ENCODE assay signal across 17 cellular contexts in genomic region chr12:29559194-29559593, GRCh38.
DNase-seq lines count a peak whose midpoint lies in the region; ATAC-seq and TF ChIP-seq lines count a peak whose summit lies in the region.
"Had no signal": no experiment of that assay in that cellular context is flagged by ENCODE, and none has a peak within 500 bp of the region (broad histone marks: within the 10 kb centered on the region; RNA-seq: fewer than 3 reads in every experiment).

No MANE protein-coding gene starts in this region.

- no peak overlapping the region for H4K91ac ChIP-seq in trophoblast cell (ENCODE audit: low read depth, low read length)

- no peak for DNase-seq in right atrium auricular region (ENCODE audit: low spot score)
- no peak for DNase-seq in Right ventricle myocardium inferior (ENCODE audit: missing footprints)
- DNase-seq in fibroblast of villous mesenchyme (ENCODE audit: low read depth), result peak; percentile 56
- DNase-seq in aorta, result no peak
- DNase-seq in trophoblast cell, result no peak
- DNase-seq: activated naive CD4-positive, alpha-beta T cell; activated T-cell treated with anti-CD3 and anti-CD28 coated beads for 4 hours; CD4-positive, alpha-beta memory T cell; KBM-7; kidney glomerular epithelial cell; NCI-H1092; NCI-H2107; NCI-H524; stimulated activated CD4-positive, alpha-beta T cell treated with anti-CD3 and anti-CD28 coated beads, Interleukin-2, amount 100 ng/mL, for 48 hours had no signal

- H3K9me3 ChIP-seq in right atrium auricular region, result no peaks in the 10 kb centered on the region
- H3K9me3 ChIP-seq in parathyroid adenoma (ENCODE audit: control insufficient read depth, low read length), result no peaks in the 10 kb centered on the region
- no peaks in the 10 kb centered on the region for H3K9me3 ChIP-seq in aorta (ENCODE audit: control insufficient read depth, low read length)
- no peaks in the 10 kb centered on the region for H3K9me3 ChIP-seq in trophoblast cell (ENCODE audit: insufficient read depth, low read depth, low read length)

- no peak overlapping the region for H4K8ac ChIP-seq in trophoblast cell (ENCODE audit: low read depth, low read length)

- H3K4me2 ChIP-seq in parathyroid adenoma (ENCODE audit: low read length) (peak overlapping the region; percentile 37), trophoblast cell (ENCODE audit: low read length) (no peak overlapping the region)

- intact Hi-C loops in Right ventricle myocardium inferior (cut with DNase I), result no loop called here
- intact Hi-C loops in aorta (cut with DNase I), result loop anchor here (10.0 kb wide), 4 partner anchors 216 to 726 kb away; partner anchors contain the start of gene TMTC1 (in 1 of the 2)

- H2BK120ac ChIP-seq in trophoblast cell (ENCODE audit: insufficient read depth, low read length, poor library complexity), result no peak overlapping the region

- no peaks in the 10 kb centered on the region for H3K79me1 ChIP-seq in trophoblast cell (ENCODE audit: low read length)

- no peak overlapping the region for H3K18ac ChIP-seq in trophoblast cell (ENCODE audit: low read length)

- 73 to 75% methylated on average over 4 of the region's 4 CpGs for WGBS in aorta, 2 donors
- no CpG with 5 or more reads among the region's 4 CpGs for WGBS in trophoblast cell (ENCODE audit: extremely low coverage, insufficient coverage, insufficient read length)

- H3K36me3 ChIP-seq in right atrium auricular region (peaks cover 5% of the 10 kb centered on the region), parathyroid adenoma (ENCODE audit: control insufficient read depth, insufficient read depth, low read length) (no peaks in the 10 kb centered on the region), aorta (ENCODE audit: control insufficient read depth in 1 of 2, insufficient read depth in 2 of 2, low read length in 1 of 2) (no peaks in the 10 kb centered on the region), trophoblast cell (ENCODE audit: control insufficient read depth in 1 of 2, insufficient read depth in 2 of 2, low read length in 2 of 2) (no peaks in the 10 kb centered on the region)

- H2BK5ac ChIP-seq in trophoblast cell (ENCODE audit: low read depth, low read length, poor library complexity), result no peak overlapping the region

- no peak overlapping the region for H3K4me3 ChIP-seq in right atrium auricular region
- H3K4me3 ChIP-seq in fibroblast of villous mesenchyme (ENCODE audit: low read depth, low read length), result no peak overlapping the region
- H3K4me3 ChIP-seq in parathyroid adenoma (ENCODE audit: low read depth, low read length), result no peak overlapping the region
- H3K4me3 ChIP-seq in aorta (ENCODE audit: low read length in 2 of 2), result no peak overlapping the region
- no peak overlapping the region for H3K4me3 ChIP-seq in trophoblast cell (ENCODE audit: low read depth, low read length)

- H3K4me1 ChIP-seq in right atrium auricular region (peaks cover 0 to 51% of the 10 kb centered on the region in 2 donors), parathyroid adenoma (peaks cover 50% of the 10 kb centered on the region), aorta (ENCODE audit: control insufficient read depth in 1 of 2, insufficient read depth in 2 of 2, low read length in 2 of 2) (peaks cover 6 to 12% of the 10 kb centered on the region in 2 donors), trophoblast cell (ENCODE audit: control insufficient read depth in 1 of 2, insufficient read depth in 2 of 2, low read length in 2 of 2) (peaks cover 2% of the 10 kb centered on the region in 2 experiments)

- no peak overlapping the region for H3K4ac ChIP-seq in trophoblast cell (ENCODE audit: low read depth, low read length)

- no peaks in the 10 kb centered on the region for H3K27me3 ChIP-seq in right atrium auricular region
- no peaks in the 10 kb centered on the region for H3K27me3 ChIP-seq in parathyroid adenoma (ENCODE audit: control insufficient read depth, insufficient read depth, low read length)
- H3K27me3 ChIP-seq in aorta (ENCODE audit: control insufficient read depth in 1 of 2, insufficient read depth in 2 of 2, low read length in 1 of 2), result no peaks in the 10 kb centered on the region
- no peaks in the 10 kb centered on the region for H3K27me3 ChIP-seq in trophoblast cell (ENCODE audit: insufficient read depth, low read length)

- ATAC-seq in Right ventricle myocardium inferior (no peak), HG03439 (IDR thresholded peaks at IDR 0.05; ENCODE audit: unreplicated experiment) (no peak), HG02763 (IDR thresholded peaks at IDR 0.05; ENCODE audit: unreplicated experiment) (no peak), aorta (ENCODE audit: low FRiP score) (no peak)

- TF ChIP-seq CTCF in right atrium auricular region (IDR thresholded peaks at IDR 0.05) (no peak), fibroblast of villous mesenchyme (IDR thresholded peaks at IDR 0.05; ENCODE audit: insufficient read depth, low read depth, low read length) (no peak), parathyroid adenoma (IDR thresholded peaks at IDR 0.05) (no peak)

- no peak overlapping the region for H2AK5ac ChIP-seq in trophoblast cell (ENCODE audit: low read length)

- no peak overlapping the region for H3K23ac ChIP-seq in trophoblast cell (ENCODE audit: low read length)

- no peak overlapping the region for H4K12ac ChIP-seq in trophoblast cell (ENCODE audit: low read depth, low read length)

- H3K79me2 ChIP-seq in parathyroid adenoma (no peaks in the 10 kb centered on the region), trophoblast cell (ENCODE audit: control insufficient read depth, insufficient read depth, low read length, poor library complexity) (no peaks in the 10 kb centered on the region)

- peak overlapping the region; percentile 30 for H2AFZ ChIP-seq in parathyroid adenoma
- H2AFZ ChIP-seq in trophoblast cell (ENCODE audit: insufficient read depth, low read length, poor library complexity), result no peak overlapping the region

- peak overlapping the region; percentile 25 to 75 for H3K27ac ChIP-seq in right atrium auricular region
- H3K27ac ChIP-seq in parathyroid adenoma, result peak overlapping the region; percentile 94
- H3K27ac ChIP-seq in aorta (ENCODE audit: low read depth in 1 of 2, low read length in 2 of 2), result no peak overlapping the region
- H3K27ac ChIP-seq in trophoblast cell (ENCODE audit: low read depth, low read length), result no peak overlapping the region

- H2BK12ac ChIP-seq in trophoblast cell (ENCODE audit: low read length), result no peak overlapping the region

- no peak overlapping the region for H3K14ac ChIP-seq in trophoblast cell (ENCODE audit: low read length)

- H3K9ac ChIP-seq in parathyroid adenoma, result no peak overlapping the region
- no peak overlapping the region for H3K9ac ChIP-seq in trophoblast cell (ENCODE audit: low read length)

Comparison
In these comparisons a context has a peak if more than half of its experiments do, and no peak if none do; other contexts are left out.
1. H3K27ac ChIP-seq: peak in right atrium auricular region (2 of 2) and parathyroid adenoma (single experiment); none in aorta (0 of 2) and trophoblast cell (single experiment).